In genomic region chrX:134006484-134007161, GRCh38 we compare ENCODE assay signal across 15 cellular contexts. TPM values are rescaled to one million over a fixed set of nuclear protein-coding genes. Genes with fewer than 3 reads are reported as not detected.
DNase-seq lines count a peak whose midpoint lies in the region; ATAC-seq, FAIRE-seq and TF ChIP-seq lines count a peak whose summit lies in the region.
"Had no signal": no experiment of that assay in that cellular context is flagged by ENCODE, and none has a peak within 500 bp of the region (broad histone marks: within the 10 kb centered on the region; RNA-seq: fewer than 3 reads in every experiment).

No MANE protein-coding gene starts in this region.

- ATAC-seq in HG03354 (IDR thresholded peaks at IDR 0.05; ENCODE audit: poor library complexity, severe bottlenecking, unreplicated experiment) (peak; percentile 79), sciatic nerve (no peak)
- ATAC-seq: heart right ventricle; left ventricle myocardium superior; naive thymus-derived CD8-positive, alpha-beta T cell; Right ventricle myocardium inferior had no signal

- DNase-seq in COLO668 (lab: John Stamatoyannopoulos, UW; ENCODE audit: unreplicated experiment), result peak; percentile 34
- DNase-seq in DMS53 treated with DMSO at 0.1 percent for 48 hours (lab: John Stamatoyannopoulos, UW; ENCODE audit: unreplicated experiment), result peak; percentile 56
- DNase-seq in bronchial epithelial cell (ENCODE audit: low read depth), result peak; percentile 69
- no peak for DNase-seq in hepatic stellate cell (ENCODE audit: low spot score)
- DNase-seq in stimulated activated naive CD4-positive, alpha-beta T cell treated with Interleukin-2 at 50 U/mL for 16 hours (lab: John Stamatoyannopoulos, UW), result no peak
- DNase-seq in sciatic nerve (ENCODE audit: low spot score), result no peak
- DNase-seq: CD4-positive, alpha-beta T cell; heart right ventricle; left ventricle myocardium superior; naive thymus-derived CD8-positive, alpha-beta T cell; NCI-H1694 treated with DMSO at 0.1 percent for 48 hours had no signal

- intact Hi-C loops in sciatic nerve (cut with DNase I), result no loop called here

- no peak for FAIRE-seq in bronchial epithelial cell (lab: Jason Lieb, UNC)

- TF ChIP-seq CTCF in bronchial epithelial cell (IDR thresholded peaks at IDR 0.05; ENCODE audit: insufficient read depth, low read length, severe bottlenecking), result no peak

- no peaks in the 10 kb centered on the region for H3K36me3 ChIP-seq in bronchial epithelial cell (ENCODE audit: control insufficient read depth, insufficient read depth, low read length)
- H3K36me3 ChIP-seq: heart right ventricle had no signal

- H3K4me3 ChIP-seq in bronchial epithelial cell (ENCODE audit: low read depth, low read length), result no peak overlapping the region
- H3K4me3 ChIP-seq: coronary artery, heart right ventricle had no signal

- H3K27me3 ChIP-seq in bronchial epithelial cell (ENCODE audit: control insufficient read depth, insufficient read depth, low read length), result no peaks in the 10 kb centered on the region

RNA-seq across cellular contexts. Expression of gene GPC3, which starts 21.2 kb away (rescaled TPM):
- 0.26 and 0.90 TPM in 2 replicates for total RNA-seq in bronchial epithelial cell
- total RNA-seq in sciatic nerve, result 84.2 TPM
- total RNA-seq: activated CD8-positive, alpha-beta memory T cell treated with anti-CD3 and anti-CD28 coated beads for 36 hours; naive thymus-derived CD8-positive, alpha-beta T cell had no signal

Comparison
In these comparisons a context has a peak if more than half of its experiments do, and no peak if none do; other contexts are left out.
1. DNase-seq: peak in COLO668 (single experiment), DMS53 treated with DMSO at 0.1 percent for 48 hours (single experiment) and bronchial epithelial cell (single experiment); none in hepatic stellate cell (single experiment), stimulated activated naive CD4-positive, alpha-beta T cell treated with Interleukin-2 at 50 U/mL for 16 hours (single experiment) and sciatic nerve (single experiment).
2. RNA of gene GPC3, which starts 21.2 kb away (total RNA-seq): 84.2 TPM in sciatic nerve (single experiment); 0.26 to 0.90 TPM in bronchial epithelial cell; every median in the first group is over 10 times any median in the second.